Comparison of ENCODE assay signal across 9 cellular contexts in the genomic region with DNA sequence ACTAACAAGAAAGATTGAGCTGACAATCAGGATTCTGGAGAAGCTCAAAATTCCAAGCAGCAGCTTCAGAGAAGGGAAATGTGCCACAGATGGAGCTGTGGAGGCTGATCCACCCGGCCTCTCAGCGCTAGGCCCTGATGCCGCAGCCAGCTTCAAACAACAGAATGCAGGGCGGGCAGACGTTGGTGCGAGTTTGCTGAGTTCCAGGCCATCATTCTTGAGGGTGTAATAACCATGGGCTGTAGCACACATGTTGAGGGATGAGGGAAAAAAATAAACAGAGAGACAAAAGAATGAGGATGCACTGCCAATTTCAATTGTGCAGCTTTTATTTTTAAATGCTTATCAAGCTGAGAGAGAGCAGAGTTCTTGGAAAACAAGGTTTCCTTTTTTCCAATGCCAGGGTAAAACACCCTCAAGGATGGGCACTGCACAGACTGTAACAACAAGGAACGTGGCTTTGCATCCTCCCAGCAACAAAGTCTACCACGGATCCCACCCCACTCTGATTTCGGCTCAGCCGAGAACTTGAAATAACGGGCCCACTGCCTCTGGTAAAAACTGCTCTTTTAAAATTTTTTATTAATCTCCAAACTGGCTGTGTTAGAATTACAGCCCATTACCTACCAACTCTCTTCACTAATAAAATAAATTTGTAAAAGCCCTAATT.
A peak's percentile ranks its signal among the peaks of the same experiment; 100 is the strongest.
DNase-seq lines count a peak whose midpoint lies in the region; TF ChIP-seq lines count a peak whose summit lies in the region.
"Had no signal": no experiment of that assay in that cellular context is flagged by ENCODE, and none has a peak within 500 bp of the region (broad histone marks: within the 10 kb centered on the region; RNA-seq: fewer than 3 reads in every experiment).

No MANE protein-coding gene starts in this region.

- H3K79me2 ChIP-seq in smooth muscle cell (ENCODE audit: low read depth): peaks cover 16% of the 10 kb centered on the region

- peak overlapping the region; percentile 95 for H3K9ac ChIP-seq in smooth muscle cell (ENCODE audit: low read depth)

- DNase-seq in HFFc6 (peak; percentile 32), hippocampal formation (lab: John Stamatoyannopoulos, UW) (peak; percentile 23 to 67), smooth muscle cell (lab: John Stamatoyannopoulos, UW; ENCODE audit: unreplicated experiment) (no peak), GOT3 (lab: John Stamatoyannopoulos, UW) (no peak), NCI-H226 (no peak), KG1 (lab: John Stamatoyannopoulos, UW) (no peak)
- no peak for DNase-seq in stimulated activated CD4-positive, alpha-beta T cell treated with anti-CD3 and anti-CD28 coated beads, Interleukin-4, amount 100 ng/mL, for 4 hours

- H4K20me1 ChIP-seq in smooth muscle cell (ENCODE audit: low read depth): no peaks in the 10 kb centered on the region

- no peaks in the 10 kb centered on the region for H3K27me3 ChIP-seq in smooth muscle cell (ENCODE audit: low read depth)

- H3F3A ChIP-seq in smooth muscle cell (ENCODE audit: low read depth): peaks cover 31% of the 10 kb centered on the region

- H3K27ac Mint-ChIP-seq in HFFc6: peak overlapping the region; percentile 98

- H3K36me3 ChIP-seq in smooth muscle cell (ENCODE audit: low read depth): no peaks in the 10 kb centered on the region

- peak overlapping the region; percentile 87 for H3K4me3 Mint-ChIP-seq in HFFc6

- H3K9me3 ChIP-seq in smooth muscle cell (replicated peaks; ENCODE audit: low read depth): no peaks in the 10 kb centered on the region

- H2AFZ ChIP-seq in smooth muscle cell (ENCODE audit: low read depth): no peak overlapping the region

- H3K9me3 Mint-ChIP-seq in HFFc6: no peaks in the 10 kb centered on the region

- H3K36me3 Mint-ChIP-seq in HFFc6 (ENCODE audit: low read depth): peaks cover 15% of the 10 kb centered on the region

- H3K4me3 ChIP-seq in smooth muscle cell: peak overlapping the region; percentile 25
- H3K4me3 ChIP-seq: K562 had no signal

- H3K27ac ChIP-seq in adipose tissue (ENCODE audit: low read depth, low read length): peak overlapping the region; percentile 80
- H3K27ac ChIP-seq in smooth muscle cell (ENCODE audit: low read depth): peak overlapping the region; percentile 100

- peaks cover 44% of the 10 kb centered on the region for H3K4me1 ChIP-seq in smooth muscle cell (ENCODE audit: low read depth)

- H3K4me2 ChIP-seq in smooth muscle cell: peak overlapping the region; percentile 81

- 66 to 80% (median 69%) methylated on average over 11 of the region's 11 CpGs for WGBS in adipose tissue, 3 donors
- WGBS in smooth muscle cell (ENCODE audit: low lambda C conversion rate): 65% methylated on average over 11 of the region's 11 CpGs

- TF ChIP-seq CTCF in HFFc6 (IDR thresholded peaks at IDR 0.05) (no peak), smooth muscle cell (IDR thresholded peaks at IDR 0.05; ENCODE audit: borderline replicate concordance, insufficient read depth, poor library complexity, severe bottlenecking) (no peak)

- peaks cover 70% of the 10 kb centered on the region for H3K4me1 Mint-ChIP-seq in HFFc6 (ENCODE audit: low read depth)

- no peaks in the 10 kb centered on the region for H3K27me3 Mint-ChIP-seq in HFFc6 (ENCODE audit: insufficient read depth)

Comparison
In these comparisons a context has a peak if more than half of its experiments do, and no peak if none do; other contexts are left out.
1. DNase-seq: peak in HFFc6 (single experiment) and hippocampal formation (2 of 2); none in smooth muscle cell (single experiment), GOT3 (single experiment), NCI-H226 (single experiment), stimulated activated CD4-positive, alpha-beta T cell treated with anti-CD3 and anti-CD28 coated beads, Interleukin-4, amount 100 ng/mL, for 4 hours (0 of 2) and KG1 (single experiment).